In the genomic region with DNA sequence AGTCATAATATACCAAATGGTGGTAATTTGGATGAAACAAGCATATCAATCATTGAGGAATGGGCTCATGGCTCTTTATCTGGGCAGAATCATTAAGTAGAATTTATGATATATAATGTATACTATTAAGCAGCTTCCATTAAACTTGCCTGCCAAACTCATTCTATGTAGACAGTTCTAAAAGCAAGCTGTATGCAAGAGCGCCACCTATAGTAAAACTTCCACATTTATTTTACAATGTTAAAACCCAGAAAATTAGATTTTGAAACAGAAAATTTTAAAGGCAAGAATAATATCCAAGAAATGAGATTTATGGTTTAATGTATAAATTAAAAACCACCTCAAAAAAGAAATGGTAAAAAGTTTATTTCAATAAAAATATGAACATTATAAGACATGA, we compare ENCODE assay signal across 9 cellular contexts.
DNase-seq lines count a peak whose midpoint lies in the region; ATAC-seq and TF ChIP-seq lines count a peak whose summit lies in the region.
"Had no signal": no experiment of that assay in that cellular context is flagged by ENCODE, and none has a peak within 500 bp of the region (broad histone marks: within the 10 kb centered on the region; RNA-seq: fewer than 3 reads in every experiment).

No MANE protein-coding gene starts in this region.

- H3K4me3 Mint-ChIP-seq in glutamatergic neuron (ENCODE audit: unreplicated experiment), result no peak overlapping the region
- H3K4me3 Mint-ChIP-seq in CD8-positive, alpha-beta T cell, result no peak overlapping the region
- H3K4me3 Mint-ChIP-seq in stimulated activated memory B cell treated with anti-CD40 and anti-IgM and Interleukin-4, amounts not matched to agents 10 μg/mL and 1 μg/mL and 100 μg/mL, for 72 hours, result no peak overlapping the region

- POLR2A ChIA-PET in CD8-positive, alpha-beta T cell (lab: Charles Lee), result no interaction called here

- CTCF ChIA-PET in CD8-positive, alpha-beta T cell (lab: Charles Lee), result no interaction called here

- intact Hi-C loops in CD8-positive, alpha-beta T cell (cut with DNase I, micrococcal nuclease), result no loop called here

- H3K4me3 ChIP-seq in GM12864 (ENCODE audit: low read depth, low read length), result no peak overlapping the region
- no peak overlapping the region for H3K4me3 ChIP-seq in Jurkat, Clone E6-1 (ENCODE audit: low read length)
- H3K4me3 ChIP-seq in CD8-positive, alpha-beta T cell (ENCODE audit: low read depth, low read length), result no peak overlapping the region

- H3K4me1 ChIP-seq in CD8-positive, alpha-beta T cell (ENCODE audit: insufficient read depth, low read length), result no peaks in the 10 kb centered on the region

- no peak overlapping the region for H3K27ac Mint-ChIP-seq in glutamatergic neuron (ENCODE audit: unreplicated experiment)
- no peak overlapping the region for H3K27ac Mint-ChIP-seq in CD8-positive, alpha-beta T cell
- H3K27ac Mint-ChIP-seq in stimulated activated memory B cell treated with anti-CD40 and anti-IgM and Interleukin-4, amounts not matched to agents 10 μg/mL and 1 μg/mL and 100 μg/mL, for 72 hours, result no peak overlapping the region

- no peaks in the 10 kb centered on the region for H3K36me3 Mint-ChIP-seq in glutamatergic neuron (ENCODE audit: unreplicated experiment)
- no peaks in the 10 kb centered on the region for H3K36me3 Mint-ChIP-seq in CD8-positive, alpha-beta T cell
- H3K36me3 Mint-ChIP-seq in stimulated activated memory B cell treated with anti-CD40 and anti-IgM and Interleukin-4, amounts not matched to agents 10 μg/mL and 1 μg/mL and 100 μg/mL, for 72 hours, result no peaks in the 10 kb centered on the region

- ATAC-seq in SK-N-SH treated with all-trans-retinoic acid at 6 μM for 48 hours, result peak; percentile 69; the same call in 2 of the 3 replicates
- no peak for ATAC-seq in HG02970 (IDR thresholded peaks at IDR 0.05; ENCODE audit: low FRiP score, unreplicated experiment)
- no peak for ATAC-seq in CD8-positive, alpha-beta T cell
- no peak for ATAC-seq in stimulated activated memory B cell treated with anti-CD40 and anti-IgM and Interleukin-4, amounts not matched to agents 10 μg/mL and 1 μg/mL and 100 μg/mL, for 72 hours

- no peaks in the 10 kb centered on the region for H3K9me3 ChIP-seq in CD8-positive, alpha-beta T cell (ENCODE audit: low read length)
- H3K9me3 ChIP-seq: neutrophil had no signal

- no peaks in the 10 kb centered on the region for H3K36me3 ChIP-seq in CD8-positive, alpha-beta T cell (ENCODE audit: insufficient read depth, low read length)
- H3K36me3 ChIP-seq: neutrophil had no signal

- no peak overlapping the region for H3K27ac ChIP-seq in CD8-positive, alpha-beta T cell (ENCODE audit: low read depth, low read length)
- H3K27ac ChIP-seq: neutrophil had no signal

- no peaks in the 10 kb centered on the region for H3K27me3 Mint-ChIP-seq in glutamatergic neuron (ENCODE audit: unreplicated experiment)
- peaks cover 3% of the 10 kb centered on the region for H3K27me3 Mint-ChIP-seq in CD8-positive, alpha-beta T cell (ENCODE audit: low read depth)
- no peaks in the 10 kb centered on the region for H3K27me3 Mint-ChIP-seq in stimulated activated memory B cell treated with anti-CD40 and anti-IgM and Interleukin-4, amounts not matched to agents 10 μg/mL and 1 μg/mL and 100 μg/mL, for 72 hours

- no peaks in the 10 kb centered on the region for H3K27me3 ChIP-seq in CD8-positive, alpha-beta T cell (ENCODE audit: insufficient read depth, low read length)
- H3K27me3 ChIP-seq: neutrophil had no signal

- no peaks in the 10 kb centered on the region for H3K4me1 Mint-ChIP-seq in glutamatergic neuron (ENCODE audit: low read depth, unreplicated experiment)
- no peaks in the 10 kb centered on the region for H3K4me1 Mint-ChIP-seq in CD8-positive, alpha-beta T cell (ENCODE audit: low read depth)
- no peaks in the 10 kb centered on the region for H3K4me1 Mint-ChIP-seq in stimulated activated memory B cell treated with anti-CD40 and anti-IgM and Interleukin-4, amounts not matched to agents 10 μg/mL and 1 μg/mL and 100 μg/mL, for 72 hours

- no peaks in the 10 kb centered on the region for H3K9me3 Mint-ChIP-seq in glutamatergic neuron (ENCODE audit: unreplicated experiment)
- no peaks in the 10 kb centered on the region for H3K9me3 Mint-ChIP-seq in CD8-positive, alpha-beta T cell
- no peaks in the 10 kb centered on the region for H3K9me3 Mint-ChIP-seq in stimulated activated memory B cell treated with anti-CD40 and anti-IgM and Interleukin-4, amounts not matched to agents 10 μg/mL and 1 μg/mL and 100 μg/mL, for 72 hours

- TF ChIP-seq CTCF in GM12864 (IDR thresholded peaks at IDR 0.05; ENCODE audit: low read depth, low read length, missing control alignments) (peak; percentile 38), glutamatergic neuron (IDR thresholded peaks at IDR 0.05; ENCODE audit: partially characterized antibody, unreplicated experiment) (peak; percentile 81)
- TF ChIP-seq CTCF in CD8-positive, alpha-beta T cell (IDR thresholded peaks at IDR 0.05), result no peak

- DNase-seq in GM12864 (ENCODE audit: low read depth) (no peak), glutamatergic neuron (no peak), cerebellum (ENCODE audit: low spot score) (no peak)
- DNase-seq in Jurkat, Clone E6-1 (ENCODE audit: low read depth, low spot score), result peak; percentile 12
- no peak for DNase-seq in CD8-positive, alpha-beta T cell

TF ChIP-seq in SK-N-SH treated with all-trans-retinoic acid at 6 μM for 48 hours, 23 proteins besides CTCF, POLR2A, EP300 and RAD21:
- TF ChIP-seq OSR1 (CRISPR knock-in tag; IDR thresholded peaks at IDR 0.05) (no peak), ZFP3 (CRISPR knock-in tag; IDR thresholded peaks at IDR 0.05) (no peak), ZNF8 (CRISPR knock-in tag; IDR thresholded peaks at IDR 0.05) (no peak), ZC3H10 (CRISPR knock-in tag; IDR thresholded peaks at IDR 0.05) (no peak), ZFP30 (CRISPR knock-in tag; IDR thresholded peaks at IDR 0.05) (no peak), ISL1 (CRISPR knock-in tag; IDR thresholded peaks at IDR 0.05) (no peak)
